8 cellular contexts compared by ENCODE assay signal in genomic region chr16:30609928-30610839, GRCh38. TPM values are rescaled to one million over a fixed set of nuclear protein-coding genes. Genes with fewer than 3 reads are reported as not detected.
A peak's percentile ranks its signal among the peaks of the same experiment; 100 is the strongest.
DNase-seq lines count a peak whose midpoint lies in the region; ATAC-seq and TF ChIP-seq lines count a peak whose summit lies in the region.

ZNF689 (minus strand) TSS chr16:30610389; CDS start chr16:30610041, 348 bp downstream.

- H3K9me2 ChIP-seq in Loucy (replicated peaks; ENCODE audit: low read depth, low read length), result no peaks in the 10 kb centered on the region

- H3K36me3 Mint-ChIP-seq in natural killer cell treated with Interleukin-12 subunit alpha and Interleukin-12 subunit beta and Interleukin-15 and Interleukin-18, amount 100 ng/mL, for 72 hours, result peaks cover 5% of the 10 kb centered on the region

- DNase-seq in EH (ENCODE audit: low read depth) (peak; percentile 96), H4 (ENCODE audit: low spot score) (peak; percentile 95), fibroblast of pulmonary artery (ENCODE audit: low read depth) (peak; percentile 98)
- peak; percentile 86 for DNase-seq in activated T-helper 9 cell treated with anti-CD3 and anti-CD28 coated beads, Interleukin-2, amount 50 U/mL, for 16 hours (ENCODE audit: low read depth)
- peak; percentile 94 for DNase-seq in natural killer cell treated with Interleukin-12 subunit alpha and Interleukin-12 subunit beta and Interleukin-15 and Interleukin-18, amount 100 ng/mL, for 72 hours (ENCODE audit: low spot score)
- peak; percentile 92 for DNase-seq in stimulated activated naive CD8-positive, alpha-beta T cell treated with anti-CD3 and anti-CD28 coated beads, Interleukin-15, Interleukin-2, amounts not matched to agents 100 U/mL and 50 U/mL, for 24 hours

- H3K4me3 ChIP-seq in Loucy (ENCODE audit: low read length, poor library complexity, severe bottlenecking), result peak within 1 kb of the TSS; percentile 95
- peak within 1 kb of the TSS; percentile 68 for H3K4me3 ChIP-seq in fibroblast of pulmonary artery (replicated peaks; ENCODE audit: low read depth, low read length)

- H3K9me3 Mint-ChIP-seq in natural killer cell treated with Interleukin-12 subunit alpha and Interleukin-12 subunit beta and Interleukin-15 and Interleukin-18, amount 100 ng/mL, for 72 hours, result no peaks in the 10 kb centered on the region

- H2AFZ ChIP-seq in Loucy (ENCODE audit: low read length), result peak within 1 kb of the TSS; percentile 96

- no peak for TF ChIP-seq CTCF in Loucy (conservative IDR thresholded peaks at IDR 0.05; ENCODE audit: low read length)
- TF ChIP-seq CTCF in fibroblast of pulmonary artery (IDR thresholded peaks at IDR 0.05; ENCODE audit: low read length, missing control alignments), result no peak

- H4K20me1 ChIP-seq in Loucy (ENCODE audit: insufficient read depth, low read length, poor library complexity, severe bottlenecking), result no peaks in the 10 kb centered on the region

- peak within 1 kb of the TSS; percentile 93 to 94 for H3K27ac Mint-ChIP-seq in natural killer cell treated with Interleukin-12 subunit alpha and Interleukin-12 subunit beta and Interleukin-15 and Interleukin-18, amount 100 ng/mL, for 72 hours

- peaks cover 7 to 11% of the 10 kb centered on the region in 2 donors for H3K4me1 Mint-ChIP-seq in natural killer cell treated with Interleukin-12 subunit alpha and Interleukin-12 subunit beta and Interleukin-15 and Interleukin-18, amount 100 ng/mL, for 72 hours (ENCODE audit: low read depth in 2 of 2)

- peak within 1 kb of the TSS; percentile 99 for H3K9ac ChIP-seq in Loucy (ENCODE audit: low read depth, low read length, poor library complexity, severe bottlenecking)

- peaks cover 23% of the 10 kb centered on the region for H3K4me1 ChIP-seq in Loucy (ENCODE audit: insufficient read depth, low read length, poor library complexity, severe bottlenecking)

- peak within 1 kb of the TSS; percentile 98 for H3K4me3 Mint-ChIP-seq in natural killer cell treated with Interleukin-12 subunit alpha and Interleukin-12 subunit beta and Interleukin-15 and Interleukin-18, amount 100 ng/mL, for 72 hours

- H3K27me3 Mint-ChIP-seq in natural killer cell treated with Interleukin-12 subunit alpha and Interleukin-12 subunit beta and Interleukin-15 and Interleukin-18, amount 100 ng/mL, for 72 hours, result no peaks in the 10 kb centered on the region

- H3K4me2 ChIP-seq in Loucy (ENCODE audit: low read depth, low read length, poor library complexity, severe bottlenecking), result peak within 1 kb of the TSS; percentile 81

- peaks cover 4% of the 10 kb centered on the region for H3K27me3 ChIP-seq in Loucy (ENCODE audit: insufficient read depth, low read length, poor library complexity, severe bottlenecking)

- peaks cover 2% of the 10 kb centered on the region; the same call in 1 of the 2 replicates for H3K36me3 ChIP-seq in Loucy (ENCODE audit: insufficient read depth, low read length)

- H3K79me2 ChIP-seq in Loucy (ENCODE audit: insufficient read depth, low read length), result peaks cover 46% of the 10 kb centered on the region

- peak; percentile 94 to 97 for ATAC-seq in natural killer cell treated with Interleukin-12 subunit alpha and Interleukin-12 subunit beta and Interleukin-15 and Interleukin-18, amount 100 ng/mL, for 72 hours
- peak; percentile 94 for ATAC-seq in stimulated activated naive CD8-positive, alpha-beta T cell treated with anti-CD3 and anti-CD28 coated beads, Interleukin-15, Interleukin-2, amounts not matched to agents 100 U/mL and 50 U/mL, for 24 hours

- no peaks in the 10 kb centered on the region for H3K9me3 ChIP-seq in Loucy (ENCODE audit: insufficient read depth, low read depth, low read length)

- peak; percentile 75 for TF ChIP-seq POLR2A in Raji (IDR thresholded peaks at IDR 0.05; ENCODE audit: insufficient read depth, low read depth, low read length)

- H3F3A ChIP-seq in Loucy (ENCODE audit: low read depth), result no peaks in the 10 kb centered on the region

RNA-seq across cellular contexts. Expression of gene ZNF689, which starts in this region (rescaled TPM):
- 9.6 TPM in 2 replicates for total RNA-seq in H4 (2014; rRNA removed; shearing (Covaris generic))
- total RNA-seq in natural killer cell treated with Interleukin-12 subunit alpha and Interleukin-12 subunit beta and Interleukin-15 and Interleukin-18, amount 100 ng/mL, for 72 hours, result 10 to 100 TPM in 1 of 2 donors, 1 to 10 TPM in 1; 9.4 to 14.3 TPM

Comparison
In these comparisons a context has a peak if more than half of its experiments do, and no peak if none do; other contexts are left out.
1. Peak in every context shown above with its lines: DNase-seq, ATAC-seq and H3K4me3 ChIP-seq.